Comparison of ENCODE assay signal across 31 cellular contexts in the genomic region with DNA sequence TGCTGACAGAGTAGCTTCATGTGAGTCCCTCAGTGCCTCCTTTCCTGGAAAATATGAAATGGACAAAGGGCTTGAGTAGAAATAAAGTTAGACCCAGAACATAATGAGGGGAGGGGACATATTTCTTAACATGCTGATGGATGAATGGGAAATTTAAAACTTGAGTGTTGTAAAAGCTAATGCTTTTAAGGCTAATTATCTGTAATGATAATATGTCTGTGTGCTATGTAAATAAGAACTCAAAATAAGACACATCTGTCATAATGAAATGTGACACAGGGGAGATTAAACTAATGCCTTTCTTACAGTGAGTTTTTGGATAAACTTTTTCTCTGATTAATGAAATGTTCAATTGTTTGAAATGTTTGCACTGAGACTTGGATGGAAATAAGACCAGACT.
"Had no signal": no experiment of that assay in that cellular context is flagged by ENCODE, and none has a peak within 500 bp of the region (broad histone marks: within the 10 kb centered on the region; RNA-seq: fewer than 3 reads in every experiment).

No MANE protein-coding gene starts in this region.

- H3K9me3 ChIP-seq: Peyer's patch, SJSA1, SK-N-SH had no signal

- H3K4me3 ChIP-seq: Peyer's patch, SJSA1 had no signal

- H3K36me3 ChIP-seq: brain microvascular endothelial cell, Peyer's patch, SJSA1 had no signal

- H3K27ac ChIP-seq: brain microvascular endothelial cell, KMS-11, Peyer's patch, SJSA1, VCaP had no signal

- DNase-seq: activated B cell treated with CpG ODN at 0.5 μM for 24 hours; activated CD4-positive, alpha-beta T cell treated with anti-CD3 and anti-CD28 coated beads for 1 hour; activated CD4-positive, alpha-beta T cell treated with anti-CD3 and anti-CD28 coated beads for 48 hours; activated CD8-positive, alpha-beta T cell treated with anti-CD3 and anti-CD28 coated beads for 36 hours; activated effector memory CD4-positive, alpha-beta T cell treated with anti-CD3 and anti-CD28 coated beads, Interleukin-2, amount 50 U/mL, for 16 hours; activated naive CD4-positive, alpha-beta T cell; activated naive CD4-positive, alpha-beta T cell treated with anti-CD3 and anti-CD28 coated beads, Interleukin-2, amount 50 U/mL, for 16 hours; activated naive CD8-positive, alpha-beta T cell treated with anti-CD3 and anti-CD28 coated beads for 36 hours; activated T-cell treated with anti-CD3 and anti-CD28 coated beads, Interleukin-2, amount 50 U/mL, for 1 hour; activated T-cell treated with anti-CD3 and anti-CD28 coated beads, Interleukin-2, amount 50 U/mL, for 72 hours; amniotic stem cell; aorta; brain microvascular endothelial cell; central memory CD4-positive, alpha-beta T cell; NCI-H1092 treated with DMSO at 0.1 percent for 48 hours; NCI-H1436; NCI-H1694; NCI-H1930; NCI-H2081 treated with DMSO at 0.1 percent for 48 hours; NCI-H510A; NK-92 treated with Interleukin-12 subunit alpha and Interleukin-12 subunit beta, amount 100 ng/mL, for 24 hours; PC-3; Peyer's patch; RPMI8226; SHP77 treated with DMSO at 0.1 percent for 48 hours; SK-N-SH; T-cell; T-helper 17 cell had no signal

- H3K4me1 ChIP-seq: Peyer's patch, SJSA1 had no signal
